Comparison of ENCODE assay signal across 1 cellular context in the genomic region with DNA sequence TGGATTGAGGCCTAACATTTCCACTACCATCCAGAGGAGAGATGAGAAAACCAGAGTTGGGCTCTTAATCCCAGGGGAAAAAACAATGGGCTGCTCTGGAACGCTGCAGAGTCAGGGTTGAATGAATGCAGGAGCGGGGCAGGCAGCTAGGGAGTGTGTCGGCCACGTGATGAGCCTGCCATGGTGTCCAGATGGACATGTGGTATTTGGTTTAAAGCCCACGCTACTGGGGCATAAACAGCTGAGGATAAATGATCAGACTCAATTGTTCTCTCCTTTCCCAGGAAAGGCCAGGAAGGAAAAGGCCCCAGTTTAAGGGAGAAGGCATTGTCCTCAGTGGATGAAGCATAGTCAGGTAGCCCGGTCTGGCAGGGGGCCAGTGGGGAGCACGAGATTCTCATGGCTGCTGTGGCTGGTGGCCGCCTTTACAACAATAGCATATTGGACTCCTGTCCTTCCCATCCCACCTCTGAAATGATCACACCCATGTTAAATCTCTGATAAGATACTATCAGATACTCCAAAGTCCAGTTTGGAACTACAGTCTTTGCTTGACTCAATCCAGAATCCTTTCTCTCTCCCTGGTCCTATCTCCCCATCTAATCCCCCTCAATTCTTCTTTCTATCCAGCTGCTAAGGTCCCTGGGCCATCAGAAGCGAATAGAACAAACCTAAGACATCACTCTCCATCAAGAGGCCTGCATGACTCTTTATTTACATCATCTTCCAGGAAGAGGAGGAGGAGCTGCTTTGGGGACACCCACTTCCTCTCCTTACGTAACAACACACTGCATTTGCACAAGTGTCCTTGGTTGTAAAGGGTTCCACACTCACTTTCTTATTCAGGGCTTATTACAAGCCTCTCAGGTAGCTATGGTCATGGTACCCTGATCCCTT.
TF ChIP-seq lines count a peak whose summit lies in the region.

No MANE protein-coding gene starts in this region.

TF ChIP-seq in HepG2, 621 proteins besides CTCF, POLR2A, EP300 and RAD21 (continued from another document and continues in another):
- TF ChIP-seq, protein P1, sequence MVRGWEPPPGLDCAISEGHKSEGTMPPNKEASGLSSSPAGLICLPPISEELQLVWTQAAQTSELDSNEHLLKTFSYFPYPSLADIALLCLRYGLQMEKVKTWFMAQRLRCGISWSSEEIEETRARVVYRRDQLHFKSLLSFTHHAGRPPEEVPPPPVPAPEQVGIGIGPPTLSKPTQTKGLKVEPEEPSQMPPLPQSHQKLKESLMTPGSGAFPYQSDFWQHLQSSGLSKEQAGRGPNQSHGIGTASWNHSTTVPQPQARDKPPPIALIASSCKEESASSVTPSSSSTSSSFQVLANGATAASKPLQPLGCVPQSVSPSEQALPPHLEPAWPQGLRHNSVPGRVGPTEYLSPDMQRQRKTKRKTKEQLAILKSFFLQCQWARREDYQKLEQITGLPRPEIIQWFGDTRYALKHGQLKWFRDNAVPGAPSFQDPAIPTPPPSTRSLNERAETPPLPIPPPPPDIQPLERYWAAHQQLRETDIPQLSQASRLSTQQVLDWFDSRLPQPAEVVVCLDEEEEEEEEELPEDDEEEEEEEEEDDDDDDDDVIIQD (CRISPR knock-in tag; IDR thresholded peaks at IDR 0.05; ENCODE audit: low read depth) = no peak
- no peak for TF ChIP-seq ZMYM4 (CRISPR knock-in tag; IDR thresholded peaks at IDR 0.05)
- no peak for TF ChIP-seq THYN1 (CRISPR knock-in tag; IDR thresholded peaks at IDR 0.05; ENCODE audit: borderline replicate concordance, low read depth)
- no peak for TF ChIP-seq SAFB2 (CRISPR knock-in tag; IDR thresholded peaks at IDR 0.05; ENCODE audit: borderline replicate concordance, low read depth)
- TF ChIP-seq ZNF142 (CRISPR knock-in tag; IDR thresholded peaks at IDR 0.05) = no peak
- TF ChIP-seq ZNF644 (CRISPR knock-in tag; IDR thresholded peaks at IDR 0.05; ENCODE audit: low read depth) = 0 out of 2 replicates have a peak, but pooled peaks have one; percentile 46
- TF ChIP-seq MIER2 (CRISPR knock-in tag; IDR thresholded peaks at IDR 0.05) = no peak
- TF ChIP-seq MTA1 (CRISPR knock-in tag; IDR thresholded peaks at IDR 0.05; ENCODE audit: borderline replicate concordance) = no peak
- no peak; the same call in 1 of the 2 replicates for TF ChIP-seq RARA (CRISPR knock-in tag; IDR thresholded peaks at IDR 0.05)
- TF ChIP-seq ZNF180 (CRISPR knock-in tag; IDR thresholded peaks at IDR 0.05; ENCODE audit: borderline replicate concordance, low read depth) = no peak
- TF ChIP-seq STAG1 (CRISPR knock-in tag; IDR thresholded peaks at IDR 0.05) = no peak
- no peak for TF ChIP-seq NR1H2 (CRISPR knock-in tag; IDR thresholded peaks at IDR 0.05; ENCODE audit: borderline replicate concordance, low read depth)
- TF ChIP-seq POGZ (CRISPR knock-in tag; IDR thresholded peaks at IDR 0.05) = no peak
- TF ChIP-seq, protein P2, sequence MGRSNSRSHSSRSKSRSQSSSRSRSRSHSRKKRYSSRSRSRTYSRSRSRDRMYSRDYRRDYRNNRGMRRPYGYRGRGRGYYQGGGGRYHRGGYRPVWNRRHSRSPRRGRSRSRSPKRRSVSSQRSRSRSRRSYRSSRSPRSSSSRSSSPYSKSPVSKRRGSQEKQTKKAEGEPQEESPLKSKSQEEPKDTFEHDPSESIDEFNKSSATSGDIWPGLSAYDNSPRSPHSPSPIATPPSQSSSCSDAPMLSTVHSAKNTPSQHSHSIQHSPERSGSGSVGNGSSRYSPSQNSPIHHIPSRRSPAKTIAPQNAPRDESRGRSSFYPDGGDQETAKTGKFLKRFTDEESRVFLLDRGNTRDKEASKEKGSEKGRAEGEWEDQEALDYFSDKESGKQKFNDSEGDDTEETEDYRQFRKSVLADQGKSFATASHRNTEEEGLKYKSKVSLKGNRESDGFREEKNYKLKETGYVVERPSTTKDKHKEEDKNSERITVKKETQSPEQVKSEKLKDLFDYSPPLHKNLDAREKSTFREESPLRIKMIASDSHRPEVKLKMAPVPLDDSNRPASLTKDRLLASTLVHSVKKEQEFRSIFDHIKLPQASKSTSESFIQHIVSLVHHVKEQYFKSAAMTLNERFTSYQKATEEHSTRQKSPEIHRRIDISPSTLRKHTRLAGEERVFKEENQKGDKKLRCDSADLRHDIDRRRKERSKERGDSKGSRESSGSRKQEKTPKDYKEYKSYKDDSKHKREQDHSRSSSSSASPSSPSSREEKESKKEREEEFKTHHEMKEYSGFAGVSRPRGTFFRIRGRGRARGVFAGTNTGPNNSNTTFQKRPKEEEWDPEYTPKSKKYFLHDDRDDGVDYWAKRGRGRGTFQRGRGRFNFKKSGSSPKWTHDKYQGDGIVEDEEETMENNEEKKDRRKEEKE (IDR thresholded peaks at IDR 0.05) = no peak
- TF ChIP-seq USF2 (IDR thresholded peaks at IDR 0.05; ENCODE audit: low read depth, low read length) = no peak; the same call in 1 of the 2 replicates
- peak; percentile 34; the same call in 1 of the 2 replicates for TF ChIP-seq USF2 (CRISPR knock-in tag; IDR thresholded peaks at IDR 0.05; ENCODE audit: borderline replicate concordance)
- no peak for TF ChIP-seq ZMYM2 (CRISPR knock-in tag; IDR thresholded peaks at IDR 0.05)
- TF ChIP-seq FOSL1 (CRISPR knock-in tag; IDR thresholded peaks at IDR 0.05; ENCODE audit: borderline replicate concordance) = no peak
- TF ChIP-seq ZNF256 (CRISPR knock-in tag; conservative IDR thresholded peaks at IDR 0.05) = no peak
- TF ChIP-seq ZNF710 (CRISPR knock-in tag; IDR thresholded peaks at IDR 0.05; ENCODE audit: borderline replicate concordance) = no peak
- TF ChIP-seq RELA (CRISPR knock-in tag; IDR thresholded peaks at IDR 0.05) = no peak
- 0 out of 2 replicates have a peak, but pooled peaks have one; percentile 34 for TF ChIP-seq TGIF2 (CRISPR knock-in tag; IDR thresholded peaks at IDR 0.05)
- TF ChIP-seq KAT8 (CRISPR knock-in tag; IDR thresholded peaks at IDR 0.05) = 0 out of 2 replicates have a peak, but pooled peaks have one; percentile 34
- no peak for TF ChIP-seq KDM5B (CRISPR knock-in tag; IDR thresholded peaks at IDR 0.05; ENCODE audit: borderline replicate concordance)
- TF ChIP-seq ZNF660 (CRISPR knock-in tag; IDR thresholded peaks at IDR 0.05; ENCODE audit: borderline replicate concordance, low read depth) = no peak
- TF ChIP-seq ZNF510 (CRISPR knock-in tag; IDR thresholded peaks at IDR 0.05; ENCODE audit: low read depth) = no peak
- TF ChIP-seq EED (CRISPR knock-in tag; IDR thresholded peaks at IDR 0.05) = no peak
- no peak for TF ChIP-seq SCMH1 (CRISPR knock-in tag; IDR thresholded peaks at IDR 0.05; ENCODE audit: borderline replicate concordance)
- TF ChIP-seq MAZ (IDR thresholded peaks at IDR 0.05; ENCODE audit: borderline replicate concordance, low read depth, low read length) = no peak
- no peak for TF ChIP-seq MAZ (CRISPR knock-in tag; IDR thresholded peaks at IDR 0.05; ENCODE audit: low read depth)
- TF ChIP-seq ZBTB1 (CRISPR knock-in tag; IDR thresholded peaks at IDR 0.05; ENCODE audit: borderline replicate concordance) = no peak
- TF ChIP-seq SIN3B (IDR thresholded peaks at IDR 0.05; ENCODE audit: low read length) = no peak
- no peak for TF ChIP-seq ZNF331 (CRISPR knock-in tag; IDR thresholded peaks at IDR 0.05)
- 0 out of 2 replicates have a peak, but pooled peaks have one; percentile 14 for TF ChIP-seq ZFX (CRISPR knock-in tag; IDR thresholded peaks at IDR 0.05; ENCODE audit: low read depth)
- TF ChIP-seq ZNF383 (CRISPR knock-in tag; IDR thresholded peaks at IDR 0.05; ENCODE audit: borderline replicate concordance) = no peak
- TF ChIP-seq, protein P3, sequence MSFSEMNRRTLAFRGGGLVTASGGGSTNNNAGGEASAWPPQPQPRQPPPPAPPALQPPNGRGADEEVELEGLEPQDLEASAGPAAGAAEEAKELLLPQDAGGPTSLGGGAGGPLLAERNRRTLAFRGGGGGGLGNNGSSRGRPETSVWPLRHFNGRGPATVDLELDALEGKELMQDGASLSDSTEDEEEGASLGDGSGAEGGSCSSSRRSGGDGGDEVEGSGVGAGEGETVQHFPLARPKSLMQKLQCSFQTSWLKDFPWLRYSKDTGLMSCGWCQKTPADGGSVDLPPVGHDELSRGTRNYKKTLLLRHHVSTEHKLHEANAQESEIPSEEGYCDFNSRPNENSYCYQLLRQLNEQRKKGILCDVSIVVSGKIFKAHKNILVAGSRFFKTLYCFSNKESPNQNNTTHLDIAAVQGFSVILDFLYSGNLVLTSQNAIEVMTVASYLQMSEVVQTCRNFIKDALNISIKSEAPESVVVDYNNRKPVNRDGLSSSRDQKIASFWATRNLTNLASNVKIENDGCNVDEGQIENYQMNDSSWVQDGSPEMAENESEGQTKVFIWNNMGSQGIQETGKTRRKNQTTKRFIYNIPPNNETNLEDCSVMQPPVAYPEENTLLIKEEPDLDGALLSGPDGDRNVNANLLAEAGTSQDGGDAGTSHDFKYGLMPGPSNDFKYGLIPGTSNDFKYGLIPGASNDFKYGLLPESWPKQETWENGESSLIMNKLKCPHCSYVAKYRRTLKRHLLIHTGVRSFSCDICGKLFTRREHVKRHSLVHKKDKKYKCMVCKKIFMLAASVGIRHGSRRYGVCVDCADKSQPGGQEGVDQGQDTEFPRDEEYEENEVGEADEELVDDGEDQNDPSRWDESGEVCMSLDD (CRISPR knock-in tag; IDR thresholded peaks at IDR 0.05; ENCODE audit: borderline replicate concordance) = no peak
- TF ChIP-seq, protein P4, sequence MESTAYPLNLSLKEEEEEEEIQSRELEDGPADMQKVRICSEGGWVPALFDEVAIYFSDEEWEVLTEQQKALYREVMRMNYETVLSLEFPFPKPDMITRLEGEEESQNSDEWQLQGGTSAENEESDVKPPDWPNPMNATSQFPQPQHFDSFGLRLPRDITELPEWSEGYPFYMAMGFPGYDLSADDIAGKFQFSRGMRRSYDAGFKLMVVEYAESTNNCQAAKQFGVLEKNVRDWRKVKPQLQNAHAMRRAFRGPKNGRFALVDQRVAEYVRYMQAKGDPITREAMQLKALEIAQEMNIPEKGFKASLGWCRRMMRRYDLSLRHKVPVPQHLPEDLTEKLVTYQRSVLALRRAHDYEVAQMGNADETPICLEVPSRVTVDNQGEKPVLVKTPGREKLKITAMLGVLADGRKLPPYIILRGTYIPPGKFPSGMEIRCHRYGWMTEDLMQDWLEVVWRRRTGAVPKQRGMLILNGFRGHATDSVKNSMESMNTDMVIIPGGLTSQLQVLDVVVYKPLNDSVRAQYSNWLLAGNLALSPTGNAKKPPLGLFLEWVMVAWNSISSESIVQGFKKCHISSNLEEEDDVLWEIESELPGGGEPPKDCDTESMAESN (CRISPR knock-in tag; conservative IDR thresholded peaks at IDR 0.05) = 0 out of 2 replicates have a peak, but pooled peaks have one; percentile 33
- no peak for TF ChIP-seq GPN1 (CRISPR knock-in tag; IDR thresholded peaks at IDR 0.05; ENCODE audit: borderline replicate concordance)
